ENCODE assay signal across 13 cellular contexts in genomic region chr22:31150615-31151014, GRCh38. TPM values are rescaled to one million over a fixed set of nuclear protein-coding genes. Genes with fewer than 3 reads are reported as not detected.
DNase-seq lines count a peak whose midpoint lies in the region; ATAC-seq and TF ChIP-seq lines count a peak whose summit lies in the region.
"Had no signal": no experiment of that assay in that cellular context is flagged by ENCODE, and none has a peak within 500 bp of the region (broad histone marks: within the 10 kb centered on the region; RNA-seq: fewer than 3 reads in every experiment).

No MANE protein-coding gene starts in this region.

- no peak overlapping the region for H3K4me2 ChIP-seq in smooth muscle cell

- no peaks in the 10 kb centered on the region for H4K20me1 ChIP-seq in smooth muscle cell (ENCODE audit: low read depth)

- H2AFZ ChIP-seq in smooth muscle cell (ENCODE audit: low read depth), result no peak overlapping the region

- no peaks in the 10 kb centered on the region for H3K79me2 ChIP-seq in smooth muscle cell (ENCODE audit: low read depth)

- no peaks in the 10 kb centered on the region for H3K9me3 ChIP-seq in smooth muscle cell (replicated peaks; ENCODE audit: low read depth)
- no peaks in the 10 kb centered on the region for H3K9me3 ChIP-seq in aorta (ENCODE audit: control insufficient read depth, low read length)

- ATAC-seq in aorta (ENCODE audit: low FRiP score), result no peak
- ATAC-seq: WTC11 had no signal

- intact Hi-C loops in aorta (cut with DNase I), result loop anchor here in 1 of 2 donors (5.0 kb wide), 1 partner anchor 63 kb away; no protein-coding TSS in a partner anchor

- no peak overlapping the region for H3K9ac ChIP-seq in smooth muscle cell (ENCODE audit: low read depth)

- no peak overlapping the region for H3K4me3 ChIP-seq in choroid plexus epithelial cell (ENCODE audit: low read depth, low read length)
- no peak overlapping the region for H3K4me3 ChIP-seq in smooth muscle cell
- no peak overlapping the region for H3K4me3 ChIP-seq in aorta (ENCODE audit: low read length in 2 of 2)

- no peaks in the 10 kb centered on the region for H3K4me1 ChIP-seq in smooth muscle cell (ENCODE audit: low read depth)
- peaks cover 0 to 3% of the 10 kb centered on the region in 2 donors for H3K4me1 ChIP-seq in aorta (ENCODE audit: control insufficient read depth in 1 of 2, insufficient read depth in 2 of 2, low read length in 2 of 2)

- no peak overlapping the region for H3K27ac ChIP-seq in smooth muscle cell (ENCODE audit: low read depth)
- H3K27ac ChIP-seq in aorta (ENCODE audit: low read depth in 1 of 2, low read length in 2 of 2), result no peak overlapping the region

- peak; percentile 3 for DNase-seq in DMS53 (lab: John Stamatoyannopoulos, UW)
- DNase-seq in DMS53 treated with DMSO at 0.1 percent for 48 hours (lab: John Stamatoyannopoulos, UW; ENCODE audit: unreplicated experiment), result no peak
- DNase-seq in choroid plexus epithelial cell (ENCODE audit: low read depth), result peak; percentile 29
- DNase-seq in smooth muscle cell (lab: John Stamatoyannopoulos, UW; ENCODE audit: unreplicated experiment), result no peak
- DNase-seq in NOMO-1 treated with dmso at 0.1 percent for 144 hours (lab: John Stamatoyannopoulos, UW; ENCODE audit: unreplicated experiment), result no peak
- DNase-seq in aorta, result no peak
- DNase-seq: activated naive CD4-positive, alpha-beta T cell treated with anti-CD3 and anti-CD28 coated beads, Interleukin-2, amount 10 ng/mL, durations not matched to agents 7 days and 5 days; erythroblast; NCI-H524 had no signal

- 54% methylated on average over 3 of the region's 3 CpGs for WGBS in smooth muscle cell (ENCODE audit: low lambda C conversion rate)
- 76 to 91% methylated on average over 3 of the region's 3 CpGs for WGBS in aorta, 2 donors

- H3F3A ChIP-seq in smooth muscle cell (ENCODE audit: low read depth), result no peaks in the 10 kb centered on the region

- H3K36me3 ChIP-seq in smooth muscle cell (ENCODE audit: low read depth) (no peaks in the 10 kb centered on the region), aorta (ENCODE audit: control insufficient read depth in 1 of 2, insufficient read depth in 2 of 2, low read length in 1 of 2) (no peaks in the 10 kb centered on the region)

- H3K27me3 ChIP-seq in smooth muscle cell (ENCODE audit: low read depth) (no peaks in the 10 kb centered on the region), aorta (ENCODE audit: control insufficient read depth in 1 of 2, insufficient read depth in 2 of 2, low read length in 1 of 2) (no peaks in the 10 kb centered on the region)

- TF ChIP-seq CTCF in choroid plexus epithelial cell (conservative IDR thresholded peaks at IDR 0.05; ENCODE audit: low read depth, low read length), result peak; percentile 61
- peak; percentile 35 for TF ChIP-seq CTCF in smooth muscle cell (IDR thresholded peaks at IDR 0.05; ENCODE audit: borderline replicate concordance, insufficient read depth, poor library complexity, severe bottlenecking)

RNA-seq across cellular contexts. Expression of gene RNF185, which starts 9.4 kb away (rescaled TPM):
- 39.8 and 40.2 TPM in 2 replicates for total RNA-seq in smooth muscle cell
- polyA plus RNA-seq in smooth muscle cell, result 41.8 and 45.0 TPM in 2 replicates
- 10 to 100 TPM; 42.8 to 62.5 TPM for total RNA-seq in aorta
- 10 to 100 TPM; 26.3 to 36.1 TPM for polyA plus RNA-seq in aorta

RNA-seq across cellular contexts. Expression of gene PLA2G3, which starts 10.3 kb away (rescaled TPM):
- total RNA-seq in smooth muscle cell (0.04 and 0.09 TPM in 2 replicates), aorta (not detected)
- polyA plus RNA-seq in smooth muscle cell (0.80 TPM in 1 of 2 replicates, not detected in the other), aorta (under 1 TPM in 1 of 2 donors, not detected in 1; 0.33 TPM)
- total RNA-seq: A172, mononuclear cell, ureter had no signal

RNA-seq across cellular contexts. Expression of gene INPP5J, which starts 27.8 kb away (rescaled TPM):
- total RNA-seq in smooth muscle cell (1.2 TPM in 2 replicates), aorta (1 to 10 TPM; 2.4 to 3.3 TPM)
- polyA plus RNA-seq in smooth muscle cell (0.66 and 2.1 TPM in 2 replicates), aorta (1 to 10 TPM; 7.6 to 8.3 TPM)
- total RNA-seq: mononuclear cell had no signal

RNA-seq across cellular contexts. Expression of gene SELENOM, which starts 43.2 kb away (rescaled TPM):
- 450 and 487 TPM in 2 replicates for total RNA-seq in smooth muscle cell
- 547 and 600 TPM in 2 replicates for polyA plus RNA-seq in smooth muscle cell
- 100 to 1,000 TPM; 368 to 526 TPM for total RNA-seq in aorta
- polyA plus RNA-seq in aorta, result 1,000 to 10,000 TPM in 1 of 2 donors, 100 to 1,000 TPM in 1; 806 to 1,228 TPM

Comparison
In these comparisons a context has a peak if more than half of its experiments do, and no peak if none do; other contexts are left out.
1. DNase-seq: peak in DMS53 (single experiment) and choroid plexus epithelial cell (single experiment); none in DMS53 treated with DMSO at 0.1 percent for 48 hours (single experiment), smooth muscle cell (single experiment), NOMO-1 treated with dmso at 0.1 percent for 144 hours (single experiment) and aorta (0 of 2).